In the genomic region with DNA sequence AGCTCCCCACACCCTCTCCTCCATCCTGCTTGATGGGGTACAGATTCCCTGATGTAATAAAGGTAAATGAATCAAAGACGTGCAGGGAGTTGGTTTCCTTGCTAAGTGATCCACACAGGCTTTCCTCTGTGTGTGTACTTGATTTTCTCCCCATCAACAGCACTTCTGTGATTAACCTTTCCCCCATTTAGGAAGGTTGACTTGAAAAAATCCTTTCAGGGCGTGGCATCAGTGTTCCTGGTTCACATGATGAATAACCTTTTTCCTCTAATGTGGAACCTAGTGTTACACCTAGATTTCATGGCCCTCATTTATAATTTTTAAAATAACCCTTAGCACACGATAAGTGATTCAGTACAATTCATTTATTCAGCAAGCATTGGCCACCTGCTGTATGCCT, we compare ENCODE assay signal across 15 cellular contexts.
A peak's percentile ranks its signal among the peaks of the same experiment; 100 is the strongest.
DNase-seq lines count a peak whose midpoint lies in the region; ATAC-seq and TF ChIP-seq lines count a peak whose summit lies in the region.
"Had no signal": no experiment of that assay in that cellular context is flagged by ENCODE, and none has a peak within 500 bp of the region (broad histone marks: within the 10 kb centered on the region; RNA-seq: fewer than 3 reads in every experiment).

No MANE protein-coding gene starts in this region.

- H3K36me3 Mint-ChIP-seq in activated T-cell treated with anti-CD3 and anti-CD28 coated beads, Interleukin-2, amount 50 U/mL, for 24 hours (ENCODE audit: low read depth), result peaks cover 71% of the 10 kb centered on the region
- H3K36me3 Mint-ChIP-seq in activated T-cell treated with anti-CD3 and anti-CD28 coated beads, Interleukin-2, amount 50 U/mL, for 4 hours (ENCODE audit: insufficient read depth), result peaks cover 35% of the 10 kb centered on the region
- peaks cover 74% of the 10 kb centered on the region for H3K36me3 Mint-ChIP-seq in CD8-positive, alpha-beta T cell
- H3K36me3 Mint-ChIP-seq in naive thymus-derived CD8-positive, alpha-beta T cell, result peaks cover 12 to 71% (median 35%) of the 10 kb centered on the region in 3 donors

- no peak overlapping the region for H3K4me3 ChIP-seq in CD8-positive, alpha-beta T cell (ENCODE audit: low read depth, low read length)
- H3K4me3 ChIP-seq in PC-9, result no peak overlapping the region
- H3K4me3 ChIP-seq: BLaER1, GM23248 had no signal

- no peak for TF ChIP-seq CTCF in CD8-positive, alpha-beta T cell (IDR thresholded peaks at IDR 0.05)
- TF ChIP-seq CTCF in PC-9 (conservative IDR thresholded peaks at IDR 0.05), result no peak

- POLR2A ChIA-PET in CD8-positive, alpha-beta T cell (lab: Charles Lee), result interaction anchor here (0.6 kb wide), 1 partner anchor 243 kb away, joined by 3 read pairs; no protein-coding TSS in a partner anchor
- POLR2A ChIA-PET in naive thymus-derived CD8-positive, alpha-beta T cell (lab: Charles Lee), result interaction anchor here (0.7 to 2.4 kb wide), 2 partner anchors 122 to 1276 kb away, joined by 3 to 13 read pairs; partner anchors contain the start of gene FAM117B
- POLR2A ChIA-PET in PC-9 (lab: Charles Lee; ENCODE audit: unreplicated experiment), result no interaction called here
- POLR2A ChIA-PET in HEK293T (lab: Yijun Ruan, JAX), result no interaction called here

- H3K4me1 ChIP-seq in CD8-positive, alpha-beta T cell (ENCODE audit: insufficient read depth, low read length), result peaks cover 26% of the 10 kb centered on the region
- H3K4me1 ChIP-seq in PC-9 (replicated peaks; ENCODE audit: insufficient read depth), result no peaks in the 10 kb centered on the region
- H3K4me1 ChIP-seq: BLaER1 had no signal

- H3K4me1 Mint-ChIP-seq in activated T-cell treated with anti-CD3 and anti-CD28 coated beads, Interleukin-2, amount 50 U/mL, for 24 hours (ENCODE audit: low read depth), result peaks cover 55% of the 10 kb centered on the region
- peaks cover 22% of the 10 kb centered on the region for H3K4me1 Mint-ChIP-seq in activated T-cell treated with anti-CD3 and anti-CD28 coated beads, Interleukin-2, amount 50 U/mL, for 4 hours (ENCODE audit: low read depth)
- peaks cover 41% of the 10 kb centered on the region for H3K4me1 Mint-ChIP-seq in CD8-positive, alpha-beta T cell (ENCODE audit: low read depth)
- peaks cover 26 to 69% (median 40%) of the 10 kb centered on the region in 4 donors for H3K4me1 Mint-ChIP-seq in naive thymus-derived CD8-positive, alpha-beta T cell

- no peak for ATAC-seq in activated T-cell treated with anti-CD3 and anti-CD28 coated beads, Interleukin-2, amount 50 U/mL, for 4 hours
- ATAC-seq in CD8-positive, alpha-beta T cell, result no peak
- peak; percentile 76 for ATAC-seq in esophagus mucosa
- no peak for ATAC-seq in naive thymus-derived CD8-positive, alpha-beta T cell
- ATAC-seq: HCT116 had no signal

- H4K20me1 ChIP-seq in PC-9 (ENCODE audit: insufficient read depth), result no peaks in the 10 kb centered on the region
- H4K20me1 ChIP-seq: BLaER1 had no signal

- peaks cover 11% of the 10 kb centered on the region for H3K9me3 Mint-ChIP-seq in activated T-cell treated with anti-CD3 and anti-CD28 coated beads, Interleukin-2, amount 50 U/mL, for 24 hours
- no peaks in the 10 kb centered on the region for H3K9me3 Mint-ChIP-seq in activated T-cell treated with anti-CD3 and anti-CD28 coated beads, Interleukin-2, amount 50 U/mL, for 4 hours
- no peaks in the 10 kb centered on the region for H3K9me3 Mint-ChIP-seq in CD8-positive, alpha-beta T cell
- peaks cover 0 to 4% (median 0%) of the 10 kb centered on the region in 9 donors for H3K9me3 Mint-ChIP-seq in naive thymus-derived CD8-positive, alpha-beta T cell

- no peaks in the 10 kb centered on the region for H3K27me3 ChIP-seq in CD8-positive, alpha-beta T cell (ENCODE audit: insufficient read depth, low read length)
- H3K27me3 ChIP-seq in PC-9 (ENCODE audit: insufficient read depth, low read depth), result no peaks in the 10 kb centered on the region
- H3K27me3 ChIP-seq: BLaER1 had no signal

- peak overlapping the region; percentile 22 for H3K27ac Mint-ChIP-seq in activated T-cell treated with anti-CD3 and anti-CD28 coated beads, Interleukin-2, amount 50 U/mL, for 24 hours
- H3K27ac Mint-ChIP-seq in CD8-positive, alpha-beta T cell, result peak overlapping the region; percentile 27
- peak overlapping the region in 6 of 10 donors; percentile 8 to 77 (median 51) for H3K27ac Mint-ChIP-seq in naive thymus-derived CD8-positive, alpha-beta T cell

- no TSS peak for BruUV-seq in PC-9 (replicated peaks; lab: Mats Ljungman, UMichigan)

- H3K27ac ChIP-seq in CD8-positive, alpha-beta T cell (ENCODE audit: low read depth, low read length), result no peak overlapping the region
- no peak overlapping the region for H3K27ac ChIP-seq in PC-9
- H3K27ac ChIP-seq: BLaER1, GM23248 had no signal

- H3K4me3 Mint-ChIP-seq in activated T-cell treated with anti-CD3 and anti-CD28 coated beads, Interleukin-2, amount 50 U/mL, for 24 hours, result no peak overlapping the region
- no peak overlapping the region for H3K4me3 Mint-ChIP-seq in activated T-cell treated with anti-CD3 and anti-CD28 coated beads, Interleukin-2, amount 50 U/mL, for 4 hours
- H3K4me3 Mint-ChIP-seq in CD8-positive, alpha-beta T cell, result no peak overlapping the region
- no peak overlapping the region for H3K4me3 Mint-ChIP-seq in naive thymus-derived CD8-positive, alpha-beta T cell

- intact Hi-C loops in CD8-positive, alpha-beta T cell (cut with DNase I, micrococcal nuclease), result no loop called here
- intact Hi-C loops in PC-9 (cut with micrococcal nuclease; ENCODE audit: unreplicated experiment), result no loop called here

- H3K27me3 Mint-ChIP-seq in activated T-cell treated with anti-CD3 and anti-CD28 coated beads, Interleukin-2, amount 50 U/mL, for 24 hours, result no peaks in the 10 kb centered on the region
- H3K27me3 Mint-ChIP-seq in activated T-cell treated with anti-CD3 and anti-CD28 coated beads, Interleukin-2, amount 50 U/mL, for 4 hours (ENCODE audit: low read depth), result no peaks in the 10 kb centered on the region
- H3K27me3 Mint-ChIP-seq in CD8-positive, alpha-beta T cell (ENCODE audit: low read depth), result no peaks in the 10 kb centered on the region
- H3K27me3 Mint-ChIP-seq in naive thymus-derived CD8-positive, alpha-beta T cell, result no peaks in the 10 kb centered on the region

- no peaks in the 10 kb centered on the region for H3K9me3 ChIP-seq in CD8-positive, alpha-beta T cell (ENCODE audit: low read length)
- H3K9me3 ChIP-seq in PC-9 (ENCODE audit: insufficient read depth, low read depth), result no peaks in the 10 kb centered on the region

- no peak overlapping the region for H2AFZ ChIP-seq in PC-9
- H2AFZ ChIP-seq: GM23248 had no signal

- no peaks in the 10 kb centered on the region for H3K79me2 ChIP-seq in PC-9 (ENCODE audit: low read depth)

- no peak for DNase-seq in activated T-cell treated with anti-CD3 and anti-CD28 coated beads, Interleukin-2, amount 50 U/mL, for 24 hours
- DNase-seq in activated T-cell treated with anti-CD3 and anti-CD28 coated beads, Interleukin-2, amount 50 U/mL, for 4 hours, result no peak
- no peak for DNase-seq in CD8-positive, alpha-beta T cell
- DNase-seq in naive thymus-derived CD8-positive, alpha-beta T cell, result no peak
- no peak for DNase-seq in germinal center (ENCODE audit: low spot score)
- no peak for DNase-seq in PC-9
- no peak for DNase-seq in HEK293T (ENCODE audit: extremely low spot score)
- DNase-seq: 8988T, AML-193, Calu3, DMS 273 treated with DMSO at 0.1 percent for 48 hours, GM23248 had no signal

- CTCF ChIA-PET in CD8-positive, alpha-beta T cell (lab: Charles Lee), result interaction anchor here (0.6 to 0.7 kb wide), 2 partner anchors 168 to 205 kb away, joined by 4 read pairs; no protein-coding TSS in a partner anchor
- CTCF ChIA-PET in PC-9 (lab: Charles Lee) (no interaction called here), HEK293T (lab: Yijun Ruan, JAX) (no interaction called here)

- peaks cover 10% of the 10 kb centered on the region for H3K36me3 ChIP-seq in CD8-positive, alpha-beta T cell (ENCODE audit: insufficient read depth, low read length)
- no peaks in the 10 kb centered on the region for H3K36me3 ChIP-seq in PC-9 (ENCODE audit: low read depth)

- no peaks in the 10 kb centered on the region for H3K9me2 ChIP-seq in PC-9 (ENCODE audit: insufficient read depth)

- no peaks in the 10 kb centered on the region for H3F3A ChIP-seq in PC-9 (ENCODE audit: insufficient read depth, low read depth)

- no peak overlapping the region for H3K4me2 ChIP-seq in PC-9
- H3K4me2 ChIP-seq: BLaER1 had no signal

TF ChIP-seq in HEK293T, 16 proteins besides CTCF, POLR2A, EP300 and RAD21:
- no peak for TF ChIP-seq FOXK2 (IDR thresholded peaks at IDR 0.05)
- no peak for TF ChIP-seq ZNF384 (IDR thresholded peaks at IDR 0.05)
- no peak for TF ChIP-seq L3MBTL2 (conservative IDR thresholded peaks at IDR 0.05)
- TF ChIP-seq SUZ12 (IDR thresholded peaks at IDR 0.05), result no peak
- TF ChIP-seq FOXA1 (IDR thresholded peaks at IDR 0.05), result no peak
- TF ChIP-seq HDGF (IDR thresholded peaks at IDR 0.05; ENCODE audit: borderline replicate concordance), result no peak
- no peak for TF ChIP-seq NFRKB (IDR thresholded peaks at IDR 0.05)

Comparison
In these comparisons a context has a peak if more than half of its experiments do, and no peak if none do; other contexts are left out.
1. POLR2A ChIA-PET loops: an anchor here in CD8-positive, alpha-beta T cell (0.6 kb wide) and naive thymus-derived CD8-positive, alpha-beta T cell (0.7 to 2.4 kb wide); none called in PC-9 and HEK293T.